1 cellular context compared by ENCODE assay signal in the genomic region with DNA sequence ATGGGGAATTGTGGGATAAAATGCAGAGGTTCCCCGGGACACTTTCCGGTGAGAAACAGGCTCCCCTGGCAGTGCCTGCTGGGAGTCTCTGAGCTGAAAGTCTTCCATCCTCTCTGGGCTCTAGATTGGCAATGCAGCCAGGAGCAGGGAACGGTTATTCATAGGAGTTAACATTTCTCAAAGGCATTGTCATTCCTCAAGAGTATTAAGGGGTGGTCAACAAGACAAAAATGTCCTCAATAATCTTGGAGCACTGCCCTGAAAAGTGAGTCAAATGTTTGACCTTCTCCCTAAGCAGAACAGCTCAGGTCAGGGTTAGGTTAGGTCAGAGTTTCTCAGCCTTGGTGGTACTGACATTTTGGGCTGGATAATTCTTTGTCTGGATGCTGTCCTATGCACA.
TF ChIP-seq lines count a peak whose summit lies in the region.

No MANE protein-coding gene starts in this region.

TF ChIP-seq in A549, 52 proteins besides CTCF, POLR2A, EP300 and RAD21 (continued from another document):
- TF ChIP-seq, protein P1, sequence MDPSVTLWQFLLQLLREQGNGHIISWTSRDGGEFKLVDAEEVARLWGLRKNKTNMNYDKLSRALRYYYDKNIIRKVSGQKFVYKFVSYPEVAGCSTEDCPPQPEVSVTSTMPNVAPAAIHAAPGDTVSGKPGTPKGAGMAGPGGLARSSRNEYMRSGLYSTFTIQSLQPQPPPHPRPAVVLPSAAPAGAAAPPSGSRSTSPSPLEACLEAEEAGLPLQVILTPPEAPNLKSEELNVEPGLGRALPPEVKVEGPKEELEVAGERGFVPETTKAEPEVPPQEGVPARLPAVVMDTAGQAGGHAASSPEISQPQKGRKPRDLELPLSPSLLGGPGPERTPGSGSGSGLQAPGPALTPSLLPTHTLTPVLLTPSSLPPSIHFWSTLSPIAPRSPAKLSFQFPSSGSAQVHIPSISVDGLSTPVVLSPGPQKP (IDR thresholded peaks at IDR 0.05; ENCODE audit: low read depth, low read length), result no peak
- no peak for TF ChIP-seq ZC3H11A (IDR thresholded peaks at IDR 0.05)
